Comparison of ENCODE assay signal across 16 cellular contexts in the genomic region with DNA sequence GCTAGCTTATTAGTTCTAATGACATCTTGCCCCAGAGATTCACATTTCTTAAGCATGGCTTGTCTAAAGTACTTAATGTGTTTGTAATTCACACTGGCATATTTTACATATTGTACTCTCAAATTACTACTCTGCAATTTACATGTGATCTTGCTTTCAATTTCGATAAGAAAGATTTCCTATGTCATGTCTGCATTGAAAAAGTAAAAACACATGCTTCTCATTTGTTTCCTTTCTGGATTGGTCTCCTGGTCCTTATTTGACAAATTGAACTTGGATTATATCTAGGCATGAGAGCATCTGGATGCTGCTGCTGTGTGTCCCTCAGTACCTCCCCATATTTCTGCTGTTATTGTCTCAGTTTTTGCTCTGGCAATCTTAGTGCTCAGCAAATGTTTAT.
A peak's percentile ranks its signal among the peaks of the same experiment; 100 is the strongest.
DNase-seq lines count a peak whose midpoint lies in the region; ATAC-seq, FAIRE-seq and TF ChIP-seq lines count a peak whose summit lies in the region.
"Had no signal": no experiment of that assay in that cellular context is flagged by ENCODE, and none has a peak within 500 bp of the region (broad histone marks: within the 10 kb centered on the region; RNA-seq: fewer than 3 reads in every experiment).

No MANE protein-coding gene starts in this region.

- no peak for TF ChIP-seq EP300 in GM12878 (IDR thresholded peaks at IDR 0.05; ENCODE audit: borderline replicate concordance in 1 of 2, control insufficient read depth in 1 of 2, low read depth in 2 of 2, low read length in 2 of 2)
- no peak for TF ChIP-seq EP300 in gastroesophageal sphincter (IDR thresholded peaks at IDR 0.05)

- H3K9me3 Mint-ChIP-seq in nephron (peaks cover 4% of the 10 kb centered on the region), HFFc6 (peaks cover 30% of the 10 kb centered on the region), nephron progenitor cell (no peaks in the 10 kb centered on the region)

- H2AFZ ChIP-seq in GM12878 (ENCODE audit: control insufficient read depth, low read depth, low read length) = no peak overlapping the region

- ATAC-seq in GM19324 (IDR thresholded peaks at IDR 0.05; ENCODE audit: low FRiP score, unreplicated experiment) (peak; percentile 75), HG03520 (IDR thresholded peaks at IDR 0.05; ENCODE audit: unreplicated experiment) (peak; percentile 59), GM12878 (peak; percentile 56), gastroesophageal sphincter (no peak)
- ATAC-seq: activated naive CD8-positive, alpha-beta T cell treated with anti-CD3 and anti-CD28 coated beads, Interleukin-2, amount 50 U/mL, for 24 hours; Right ventricle myocardium inferior had no signal

- no peak overlapping the region for H3K4me2 ChIP-seq in GM12878 (ENCODE audit: control insufficient read depth, insufficient read depth)

- FAIRE-seq in GM12878 (lab: Jason Lieb, UNC) = no peak

- H3K79me2 ChIP-seq in GM12878 (ENCODE audit: control insufficient read depth, insufficient read depth, low read length) = no peaks in the 10 kb centered on the region

- no peak overlapping the region for H3K27ac ChIP-seq in GM12878 (ENCODE audit: control insufficient read depth, insufficient read depth)
- no peak overlapping the region for H3K27ac ChIP-seq in RWPE1
- H3K27ac ChIP-seq in gastroesophageal sphincter = no peak overlapping the region
- H3K27ac ChIP-seq: skin epidermis had no signal

- RAD21 ChIA-PET in GM12878 (lab: Charles Lee; ENCODE audit: unreplicated experiment) = no interaction called here

- H3K4me3 ChIP-seq in GM12878 (no peak overlapping the region), gastroesophageal sphincter (no peak overlapping the region)
- H3K4me3 ChIP-seq: skin epidermis had no signal

- H3K36me3 Mint-ChIP-seq in nephron (ENCODE audit: low read depth) = no peaks in the 10 kb centered on the region
- no peaks in the 10 kb centered on the region for H3K36me3 Mint-ChIP-seq in HFFc6 (ENCODE audit: low read depth)
- no peaks in the 10 kb centered on the region for H3K36me3 Mint-ChIP-seq in nephron progenitor cell (ENCODE audit: low read depth)

- no peak for TF ChIP-seq RAD21 in GM12878 (IDR thresholded peaks at IDR 0.05; ENCODE audit: insufficient read depth, low read depth, low read length)

- H3K9ac ChIP-seq in GM12878 (ENCODE audit: control insufficient read depth, insufficient read depth, low read length) = no peak overlapping the region

- intact Hi-C loops in GM12878 (cut with micrococcal nuclease; ENCODE audit: unreplicated experiment) = no loop called here

- POLR2A ChIA-PET in GM12878 (lab: Charles Lee) (no interaction called here), RWPE1 (lab: Yijun Ruan, JAX; ENCODE audit: low non-redundant PET) (no interaction called here)

- in situ Hi-C loops in GM12878 (cut with MboI) = no loop called here

- H3K27me3 ChIP-seq in GM12878 (replicated peaks in 1 of 2; ENCODE audit: control insufficient read depth in 2 of 2, insufficient read depth in 2 of 2, low read length in 1 of 2) = no peaks in the 10 kb centered on the region
- no peaks in the 10 kb centered on the region for H3K27me3 ChIP-seq in gastroesophageal sphincter

- H3K4me1 ChIP-seq in GM12878 (ENCODE audit: control insufficient read depth, insufficient read depth, low read length) (no peaks in the 10 kb centered on the region), gastroesophageal sphincter (no peaks in the 10 kb centered on the region)

- H4K20me1 ChIP-seq in GM12878 (ENCODE audit: control insufficient read depth, insufficient read depth) = no peaks in the 10 kb centered on the region

- peaks cover 16% of the 10 kb centered on the region for H3K4me1 Mint-ChIP-seq in nephron
- no peaks in the 10 kb centered on the region for H3K4me1 Mint-ChIP-seq in HFFc6 (ENCODE audit: low read depth)
- no peaks in the 10 kb centered on the region for H3K4me1 Mint-ChIP-seq in nephron progenitor cell
- H3K4me1 Mint-ChIP-seq: activated naive CD8-positive, alpha-beta T cell treated with anti-CD3 and anti-CD28 coated beads, Interleukin-2, amount 50 U/mL, for 24 hours had no signal

- WGBS in GM12878 (ENCODE audit: insufficient coverage, insufficient replicate concordance, low lambda C conversion rate, missing lambda C conversion rate) = 8% methylated on average over 1 of the region's 1 CpG
- 0 to 22% methylated on average over 1 of the region's 1 CpG for WGBS in gastroesophageal sphincter (ENCODE audit: low coverage in 1 of 2), 2 donors

- SMC1A ChIA-PET in GM12878 (lab: Charles Lee; ENCODE audit: uncharacterized antibody, unreplicated experiment) = no interaction called here

- BruUV-seq in GM12878 (replicated peaks; lab: Mats Ljungman, UMichigan) = no TSS peak

- H3K9me3 ChIP-seq in GM12878 (replicated peaks; ENCODE audit: control insufficient read depth, insufficient read depth, low read length) = no peaks in the 10 kb centered on the region
- no peaks in the 10 kb centered on the region for H3K9me3 ChIP-seq in gastroesophageal sphincter

- DNase-seq in GM12878 (ENCODE audit: low read depth, low spot score) = no peak
- DNase-seq in RWPE1 (ENCODE audit: low spot score) = no peak
- no peak for DNase-seq in HFFc6
- no peak for DNase-seq in nephron progenitor cell
- DNase-seq: activated naive CD8-positive, alpha-beta T cell treated with anti-CD3 and anti-CD28 coated beads, Interleukin-2, amount 50 U/mL, for 24 hours; COR-L47; EL; GOT3; NCI-H1930; T-helper 2 cell had no signal

- TF ChIP-seq CTCF in GM12878 (IDR thresholded peaks at IDR 0.05 in 2 of 3, conservative IDR thresholded peaks at IDR 0.05 in 1 of 3; ENCODE audit: control insufficient read depth in 2 of 3, extremely low read depth in 1 of 3, insufficient read depth in 1 of 3, low read depth in 3 of 3, low read length in 3 of 3) = no peak
- no peak for TF ChIP-seq CTCF in nephron (IDR thresholded peaks at IDR 0.05; ENCODE audit: unreplicated experiment in 3 of 3)
- TF ChIP-seq CTCF in RWPE1 (conservative IDR thresholded peaks at IDR 0.05; ENCODE audit: low read depth) = no peak
- no peak for TF ChIP-seq CTCF in HFFc6 (IDR thresholded peaks at IDR 0.05)
- no peak for TF ChIP-seq CTCF in gastroesophageal sphincter (IDR thresholded peaks at IDR 0.05)
- TF ChIP-seq CTCF in nephron progenitor cell (IDR thresholded peaks at IDR 0.05) = no peak

- TF ChIP-seq POLR2A in GM12878 (IDR thresholded peaks at IDR 0.05; ENCODE audit: low read depth, low read length) = no peak
- TF ChIP-seq POLR2A in gastroesophageal sphincter (IDR thresholded peaks at IDR 0.05) = no peak

- H3K4me3 Mint-ChIP-seq in nephron = no peak overlapping the region
- no peak overlapping the region for H3K4me3 Mint-ChIP-seq in HFFc6
- H3K4me3 Mint-ChIP-seq in nephron progenitor cell = no peak overlapping the region
- H3K4me3 Mint-ChIP-seq: activated naive CD8-positive, alpha-beta T cell treated with anti-CD3 and anti-CD28 coated beads, Interleukin-2, amount 50 U/mL, for 24 hours had no signal

- CTCF ChIA-PET in GM12878 (lab: Yijun Ruan, JAX) (interaction anchor here (0.9 to 2.3 kb wide), 2 partner anchors 10 to 16 kb away, joined by 3 to 6 read pairs; no protein-coding TSS in a partner anchor), RWPE1 (lab: Yijun Ruan, JAX) (no interaction called here)

- peak overlapping the region; percentile 57 to 84 (median 73) for H3K27ac Mint-ChIP-seq in nephron
- H3K27ac Mint-ChIP-seq in HFFc6 = no peak overlapping the region
- no peak overlapping the region for H3K27ac Mint-ChIP-seq in nephron progenitor cell
- H3K27ac Mint-ChIP-seq: activated naive CD8-positive, alpha-beta T cell treated with anti-CD3 and anti-CD28 coated beads, Interleukin-2, amount 50 U/mL, for 24 hours had no signal

- no peaks in the 10 kb centered on the region for H3K27me3 Mint-ChIP-seq in nephron (ENCODE audit: low read depth)
- H3K27me3 Mint-ChIP-seq in HFFc6 (ENCODE audit: insufficient read depth) = no peaks in the 10 kb centered on the region
- no peaks in the 10 kb centered on the region for H3K27me3 Mint-ChIP-seq in nephron progenitor cell (ENCODE audit: low read depth, poor library complexity)
- H3K27me3 Mint-ChIP-seq: activated naive CD8-positive, alpha-beta T cell treated with anti-CD3 and anti-CD28 coated beads, Interleukin-2, amount 50 U/mL, for 24 hours had no signal

- H3K36me3 ChIP-seq in GM12878 (ENCODE audit: control insufficient read depth in 2 of 2, insufficient read depth in 2 of 2, low read length in 1 of 2) = no peaks in the 10 kb centered on the region
- H3K36me3 ChIP-seq in gastroesophageal sphincter = no peaks in the 10 kb centered on the region

TF ChIP-seq in GM12878, 131 proteins besides CTCF, POLR2A, EP300 and RAD21 (continues in another document):
- TF ChIP-seq ZNF217 (IDR thresholded peaks at IDR 0.05) (no peak), ZNF622 (IDR thresholded peaks at IDR 0.05) (no peak), NBN (IDR thresholded peaks at IDR 0.05) (no peak), STAT1 (conservative IDR thresholded peaks at IDR 0.05) (no peak), TARDBP (IDR thresholded peaks at IDR 0.05; ENCODE audit: borderline replicate concordance) (no peak), IKZF2 (IDR thresholded peaks at IDR 0.05) (no peak), PAX5 (IDR thresholded peaks at IDR 0.05; ENCODE audit: borderline replicate concordance, low read depth, low read length) (no peak), BACH1 (IDR thresholded peaks at IDR 0.05; ENCODE audit: borderline replicate concordance) (no peak), SMAD5 (IDR thresholded peaks at IDR 0.05; ENCODE audit: low read depth) (no peak), ZNF274 (IDR thresholded peaks at IDR 0.05; ENCODE audit: insufficient read depth, insufficient read length) (no peak), YY1 (IDR thresholded peaks at IDR 0.05; ENCODE audit: low read depth, low read length) (no peak), KDM1A (IDR thresholded peaks at IDR 0.05; ENCODE audit: borderline replicate concordance) (no peak), PML (IDR thresholded peaks at IDR 0.05; ENCODE audit: low read length) (no peak), SUPT20H (IDR thresholded peaks at IDR 0.05; ENCODE audit: borderline replicate concordance, control insufficient read depth, low read depth, low read length) (no peak), RB1 (IDR thresholded peaks at IDR 0.05; ENCODE audit: borderline replicate concordance) (no peak), ZNF384 (IDR thresholded peaks at IDR 0.05; ENCODE audit: borderline replicate concordance, low read depth, low read length) (no peak), DPF2 (IDR thresholded peaks at IDR 0.05) (no peak)

Comparison
In these comparisons a context has a peak if more than half of its experiments do, and no peak if none do; other contexts are left out.
1. H3K27ac Mint-ChIP-seq: peak in nephron (3 of 3); none in HFFc6 (single experiment) and nephron progenitor cell (single experiment).